16 cellular contexts compared by ENCODE assay signal in genomic region chr3:46729038-46729437, GRCh38. TPM values are rescaled to one million over a fixed set of nuclear protein-coding genes. Genes with fewer than 3 reads are reported as not detected.
DNase-seq lines count a peak whose midpoint lies in the region; ATAC-seq and TF ChIP-seq lines count a peak whose summit lies in the region.
"Had no signal": no experiment of that assay in that cellular context is flagged by ENCODE, and none has a peak within 500 bp of the region (broad histone marks: within the 10 kb centered on the region; RNA-seq: fewer than 3 reads in every experiment).

No MANE protein-coding gene starts in this region.

- no peaks in the 10 kb centered on the region for H4K20me1 ChIP-seq in GM23338 (replicated peaks; ENCODE audit: insufficient read depth)
- H4K20me1 ChIP-seq in H9 (ENCODE audit: control insufficient read depth, insufficient read depth, insufficient read length) = no peaks in the 10 kb centered on the region

- no peak overlapping the region for H2BK12ac ChIP-seq in H9 (ENCODE audit: insufficient read length, low read depth, low read length)

- H3K27ac Mint-ChIP-seq in GM23338 = no peak overlapping the region
- H3K27ac Mint-ChIP-seq in H9 = peak overlapping the region in 1 of 3 experiments; percentile 80; a peak in 2 of 7 replicates
- H3K27ac Mint-ChIP-seq: CD8-positive, alpha-beta memory T cell had no signal

- H3K36me3 Mint-ChIP-seq in GM23338 (ENCODE audit: low read depth) (no peaks in the 10 kb centered on the region), H9 (ENCODE audit: insufficient read depth in 1 of 3, low read depth in 3 of 3) (no peaks in the 10 kb centered on the region)
- H3K36me3 Mint-ChIP-seq: CD8-positive, alpha-beta memory T cell had no signal

- no peaks in the 10 kb centered on the region; the same call in 1 of the 2 replicates for H3F3A ChIP-seq in GM23338 (replicated peaks; ENCODE audit: low read depth)

- H2BK120ac ChIP-seq in H9 (ENCODE audit: low read depth, low read length, poor library complexity, severe bottlenecking) = no peak overlapping the region

- no peak overlapping the region for H4K5ac ChIP-seq in H9 (ENCODE audit: insufficient read length, low read depth, low read length)

- no peak overlapping the region for H3T11ph ChIP-seq in H9 (ENCODE audit: low read length)

- no peak overlapping the region for H3K9ac ChIP-seq in H9 (ENCODE audit: extremely low read depth, insufficient read length, low read length)

- no peak overlapping the region for H2BK20ac ChIP-seq in H9 (ENCODE audit: low read depth, low read length, poor library complexity, severe bottlenecking)

- H3K4me3 Mint-ChIP-seq in GM23338 (no peak overlapping the region), H9 (no peak overlapping the region)
- H3K4me3 Mint-ChIP-seq: CD8-positive, alpha-beta memory T cell had no signal

- H3K4me1 ChIP-seq in GM23338 (ENCODE audit: insufficient read depth) (peaks cover 24% of the 10 kb centered on the region), H9 (ENCODE audit: insufficient read depth, low read length) (no peaks in the 10 kb centered on the region; the same call in none of the 2 replicates), esophagus muscularis mucosa (peaks cover 0 to 6% (median 0%) of the 10 kb centered on the region in 4 donors)
- H3K4me1 ChIP-seq: A549, Caco-2 had no signal

- H3K27me3 Mint-ChIP-seq in GM23338 (ENCODE audit: insufficient read depth, low read depth, poor library complexity) (peaks cover 6% of the 10 kb centered on the region), H9 (ENCODE audit: low read depth) (peaks cover 3% of the 10 kb centered on the region)

- no peak overlapping the region for H3K56ac ChIP-seq in H9 (ENCODE audit: insufficient read length, low read depth, low read length)

- peak; percentile 19 for DNase-seq in GM23338 (ENCODE audit: low spot score)
- DNase-seq in H9 = peak; percentile 23
- peak; percentile 82 for DNase-seq in esophagus muscularis mucosa (ENCODE audit: extremely low spot score)
- peak; percentile 19 for DNase-seq in posterior vena cava (ENCODE audit: low spot score)
- DNase-seq in NCI-H82 (lab: John Stamatoyannopoulos, UW) = no peak
- no peak for DNase-seq in activated CD4-positive, alpha-beta T cell treated with anti-CD3 and anti-CD28 coated beads for 4 hours
- no peak for DNase-seq in NK-92 treated with Interleukin-12 subunit alpha and Interleukin-12 subunit beta, amount 100 ng/mL, for 24 hours (lab: John Stamatoyannopoulos, UW)
- DNase-seq: Caco-2; CD8-positive, alpha-beta memory T cell; DMS53; GF-D8 had no signal

- no peak overlapping the region for H3K4me3 ChIP-seq in GM23338
- no peak overlapping the region for H3K4me3 ChIP-seq in esophagus muscularis mucosa
- H3K4me3 ChIP-seq: A549, K562 had no signal

- H3K4me2 ChIP-seq in GM23338 (no peak overlapping the region), H9 (ENCODE audit: insufficient read depth, insufficient read length, low read length) (no peak overlapping the region)
- H3K4me2 ChIP-seq: A549 had no signal

- ATAC-seq in GM23338 = peak; percentile 73
- ATAC-seq: A549, K562 had no signal

- H3K36me3 ChIP-seq in GM23338 (ENCODE audit: insufficient read depth) (no peaks in the 10 kb centered on the region), esophagus muscularis mucosa (no peaks in the 10 kb centered on the region)

- no peaks in the 10 kb centered on the region for H3K23me2 ChIP-seq in H9 (ENCODE audit: insufficient read length, low read depth, low read length, poor library complexity, severe bottlenecking)

- no peak overlapping the region for H3K18ac ChIP-seq in H9 (ENCODE audit: insufficient read length, low read depth, low read length)

- no peaks in the 10 kb centered on the region for H3K9me3 Mint-ChIP-seq in GM23338
- H3K9me3 Mint-ChIP-seq in H9 = no peaks in the 10 kb centered on the region
- H3K9me3 Mint-ChIP-seq: CD8-positive, alpha-beta memory T cell had no signal

- TF ChIP-seq EP300 in esophagus muscularis mucosa (IDR thresholded peaks at IDR 0.05) = no peak

- H3K9me3 ChIP-seq in H9 (ENCODE audit: control insufficient read depth, low read depth, low read length) (no peaks in the 10 kb centered on the region), esophagus muscularis mucosa (no peaks in the 10 kb centered on the region)
- H3K9me3 ChIP-seq: A549, Caco-2 had no signal

- H3K4me1 Mint-ChIP-seq in GM23338 (peaks cover 25% of the 10 kb centered on the region), H9 (peaks cover 22 to 28% of the 10 kb centered on the region in 2 experiments)
- H3K4me1 Mint-ChIP-seq: CD8-positive, alpha-beta memory T cell had no signal

- TF ChIP-seq CTCF in GM23338 (conservative IDR thresholded peaks at IDR 0.05; ENCODE audit: low read depth in 2 of 2) (no peak), H9 (conservative IDR thresholded peaks at IDR 0.05) (no peak), esophagus muscularis mucosa (IDR thresholded peaks at IDR 0.05) (no peak)

- no peak overlapping the region for H2AK5ac ChIP-seq in H9 (ENCODE audit: insufficient read length, low read length)

- no peak overlapping the region; the same call in 1 of the 2 replicates for H3K14ac ChIP-seq in H9 (ENCODE audit: insufficient read depth, low read length)

- WGBS in H9 (ENCODE audit: extremely low coverage, insufficient read length, low lambda C conversion rate) = no CpG with 5 or more reads among the region's 4 CpGs
- 88% methylated on average over 4 of the region's 4 CpGs for WGBS in esophagus muscularis mucosa

- H3K4ac ChIP-seq in H9 (ENCODE audit: low read depth, low read length) = no peak overlapping the region

- H3K27ac ChIP-seq in GM23338 (ENCODE audit: low read depth) (no peak overlapping the region), H9 (ENCODE audit: insufficient read length, low read depth, low read length) (no peak overlapping the region), esophagus muscularis mucosa (replicated peaks in 1 of 4) (no peak overlapping the region)
- H3K27ac ChIP-seq: A549, HL-60 had no signal

- no peak overlapping the region for H4K8ac ChIP-seq in H9 (replicated peaks; ENCODE audit: insufficient read length, low read depth, low read length)

- no peaks in the 10 kb centered on the region for H3K9me2 ChIP-seq in GM23338 (ENCODE audit: insufficient read depth)

- no peak overlapping the region for H2BK5ac ChIP-seq in H9 (ENCODE audit: insufficient read length, low read length)

- H2AFZ ChIP-seq in GM23338 (no peak overlapping the region), H9 (ENCODE audit: low read length) (no peak overlapping the region)

- H2BK15ac ChIP-seq in H9 (ENCODE audit: low read depth, low read length) = no peak overlapping the region

- no peaks in the 10 kb centered on the region for H3K79me2 ChIP-seq in GM23338 (replicated peaks; ENCODE audit: insufficient read depth)
- H3K79me2 ChIP-seq in H9 (ENCODE audit: insufficient read depth, low read length) = no peaks in the 10 kb centered on the region

- TF ChIP-seq POLR2A in esophagus muscularis mucosa (IDR thresholded peaks at IDR 0.05; ENCODE audit: low read depth) = no peak

- no peak overlapping the region for H3K23ac ChIP-seq in H9 (ENCODE audit: insufficient read length, low read depth, low read length)

- no peak overlapping the region for H4K91ac ChIP-seq in H9 (ENCODE audit: insufficient read length, low read depth, low read length)

- intact Hi-C loops in esophagus muscularis mucosa (cut with DNase I) (no loop called here), posterior vena cava (cut with DNase I) (loop anchor here in 1 of 2 donors (10.0 kb wide), 1 partner anchor 434 kb away; no protein-coding TSS in a partner anchor)

- no peaks in the 10 kb centered on the region for H3K27me3 ChIP-seq in GM23338 (ENCODE audit: insufficient read depth)
- no peaks in the 10 kb centered on the region for H3K27me3 ChIP-seq in H9 (ENCODE audit: insufficient read depth, low read length)
- peaks cover 0 to 13% (median 0%) of the 10 kb centered on the region in 4 donors for H3K27me3 ChIP-seq in esophagus muscularis mucosa

- no peaks in the 10 kb centered on the region for H3K79me1 ChIP-seq in H9 (ENCODE audit: insufficient read depth, low read depth, low read length, poor library complexity, severe bottlenecking)

TF ChIP-seq in GM23338, 12 proteins besides CTCF, POLR2A, EP300 and RAD21 (continues in another document):
- no peak for TF ChIP-seq ZNF114 (CRISPR knock-in tag; IDR thresholded peaks at IDR 0.05)
- no peak for TF ChIP-seq POLR2AphosphoS5 (IDR thresholded peaks at IDR 0.05; ENCODE audit: low read depth)

RNA-seq across cellular contexts. Expression of gene PRSS50, which starts 11.4 kb away (rescaled TPM):
- total RNA-seq in GM23338 (2014; rRNA removed; shearing (Covaris generic)) = 1.4 and 1.5 TPM in 2 replicates
- 0.50 and 0.60 TPM in 2 replicates for polyA plus RNA-seq in GM23338 (2016; fragmentation: Nextera tagmentation; extraction: Ambion mirVana)
- total RNA-seq in H9 (2021) (0.24 and 0.59 TPM in 2 replicates), esophagus muscularis mucosa (under 1 TPM in 3 of 4 donors, not detected in 1; 0.32 to 0.46 (median 0.42) TPM), posterior vena cava (not detected)
- total RNA-seq: Caco-2; CD8-positive, alpha-beta memory T cell; K562 had no signal
- polyA plus RNA-seq: A549, AG04450, BJ had no signal

RNA-seq across cellular contexts. Expression of gene TMIE, which starts 27.8 kb away (rescaled TPM):
- total RNA-seq in GM23338 (2014; rRNA removed; shearing (Covaris generic)) = 0.16 and 1.2 TPM in 2 replicates
- 0.70 and 0.84 TPM in 2 replicates for polyA plus RNA-seq in GM23338 (2016; fragmentation: Nextera tagmentation; extraction: Ambion mirVana)
- 0.63 and 0.66 TPM in 2 replicates for total RNA-seq in H9 (2021)
- total RNA-seq in esophagus muscularis mucosa = 1 to 10 TPM in 1 of 4 donors, under 1 TPM in 2, not detected in 1; 0.33 to 1.2 (median 0.69) TPM
- total RNA-seq in posterior vena cava = 1 to 10 TPM; 1.4 TPM
- total RNA-seq: Caco-2, K562 had no signal
- polyA plus RNA-seq: AG04450, K562 had no signal

RNA-seq across cellular contexts. Expression of gene ALS2CL, which starts 35.6 kb away (rescaled TPM):
- total RNA-seq in GM23338 (2014; rRNA removed; shearing (Covaris generic)) = 8.7 and 11.8 TPM in 2 replicates
- polyA plus RNA-seq in GM23338 (2016; fragmentation: Nextera tagmentation; extraction: Ambion mirVana) = 2.6 and 3.4 TPM in 2 replicates
- 4.9 and 5.0 TPM in 2 replicates for total RNA-seq in H9 (2021)
- total RNA-seq in esophagus muscularis mucosa = 10 to 100 TPM in 2 of 4 donors, 1 to 10 TPM in 2; 3.3 to 11.8 (median 10.8) TPM
- 10 to 100 TPM; 12.1 to 12.5 TPM for total RNA-seq in posterior vena cava

Comparison
In these comparisons a context has a peak if more than half of its experiments do, and no peak if none do; other contexts are left out.
1. DNase-seq: peak in GM23338 (single experiment), H9 (single experiment), esophagus muscularis mucosa (single experiment) and posterior vena cava (single experiment); none in NCI-H82 (single experiment), activated CD4-positive, alpha-beta T cell treated with anti-CD3 and anti-CD28 coated beads for 4 hours (0 of 2) and NK-92 treated with Interleukin-12 subunit alpha and Interleukin-12 subunit beta, amount 100 ng/mL, for 24 hours (single experiment).